Comparison of ENCODE assay signal across 8 cellular contexts in genomic region chr16:58684354-58685083, GRCh38. TPM values are rescaled to one million over a fixed set of nuclear protein-coding genes. Genes with fewer than 3 reads are reported as not detected.
A peak's percentile ranks its signal among the peaks of the same experiment; 100 is the strongest.
DNase-seq lines count a peak whose midpoint lies in the region; ATAC-seq and TF ChIP-seq lines count a peak whose summit lies in the region.

SLC38A7 (minus strand) TSS chr16:58684770; CDS start chr16:58680126, 4,644 bp downstream.

- H3K4me3 Mint-ChIP-seq in activated naive CD4-positive, alpha-beta T cell treated with anti-CD3 and anti-CD28 coated beads, Interleukin-2, amount 50 U/mL, for 24 hours: peak within 1 kb of the TSS; percentile 89

- no peaks in the 10 kb centered on the region for H3K36me3 ChIP-seq in KOPT-K1 (ENCODE audit: insufficient read depth, low read length)

- TF ChIP-seq CTCF in omental fat pad (IDR thresholded peaks at IDR 0.05): no peak

- H3K27ac Mint-ChIP-seq in activated naive CD4-positive, alpha-beta T cell treated with anti-CD3 and anti-CD28 coated beads, Interleukin-2, amount 50 U/mL, for 24 hours: peak within 1 kb of the TSS; percentile 93

- H3K27ac ChIP-seq in KOPT-K1 (ENCODE audit: low read depth, low read length, poor library complexity, severe bottlenecking) (peak within 1 kb of the TSS; percentile 38), temporal lobe (ENCODE audit: low read depth, low read length) (peak within 1 kb of the TSS; percentile 44)

- H3K27me3 Mint-ChIP-seq in activated naive CD4-positive, alpha-beta T cell treated with anti-CD3 and anti-CD28 coated beads, Interleukin-2, amount 50 U/mL, for 24 hours: no peaks in the 10 kb centered on the region

- no peaks in the 10 kb centered on the region for H3K9me3 ChIP-seq in KOPT-K1 (ENCODE audit: insufficient read depth, low read length, poor library complexity, severe bottlenecking)

- ATAC-seq in GM21825 (IDR thresholded peaks at IDR 0.05; ENCODE audit: unreplicated experiment) (peak; percentile 98), SK-N-SH treated with all-trans-retinoic acid at 6 μM for 48 hours (peak; percentile 98), omental fat pad (ENCODE audit: low FRiP score) (peak; percentile 87)

- peaks cover 30% of the 10 kb centered on the region for H3K4me1 Mint-ChIP-seq in activated naive CD4-positive, alpha-beta T cell treated with anti-CD3 and anti-CD28 coated beads, Interleukin-2, amount 50 U/mL, for 24 hours

- DNase-seq in ELF-1 (ENCODE audit: low read depth, low spot score) (peak; percentile 90), glomerular visceral epithelial cell (ENCODE audit: extremely low spot score) (peak; percentile 71), omental fat pad (ENCODE audit: low spot score) (peak; percentile 81)

- H3K9me3 Mint-ChIP-seq in activated naive CD4-positive, alpha-beta T cell treated with anti-CD3 and anti-CD28 coated beads, Interleukin-2, amount 50 U/mL, for 24 hours: no peaks in the 10 kb centered on the region

- peaks cover 3% of the 10 kb centered on the region for H3K36me3 Mint-ChIP-seq in activated naive CD4-positive, alpha-beta T cell treated with anti-CD3 and anti-CD28 coated beads, Interleukin-2, amount 50 U/mL, for 24 hours

TF ChIP-seq in SK-N-SH treated with all-trans-retinoic acid at 6 μM for 48 hours, 23 proteins besides CTCF, POLR2A, EP300 and RAD21:
- TF ChIP-seq ZNF70 (CRISPR knock-in tag; IDR thresholded peaks at IDR 0.05): 0 out of 2 replicates have a peak, but pooled peaks have one; percentile 38
- no peak for TF ChIP-seq BACH2 (CRISPR knock-in tag; IDR thresholded peaks at IDR 0.05; ENCODE audit: borderline replicate concordance)
TF ChIP-seq in SK-N-SH treated with all-trans-retinoic acid at 6 μM for 48 hours: peak in this region for 1.

RNA-seq across cellular contexts. Expression of gene SLC38A7, which starts in this region (rescaled TPM):
- total RNA-seq in omental fat pad (10 to 100 TPM in 3 of 4 donors, 1 to 10 TPM in 1; 8.0 to 22.9 (median 17.8) TPM), temporal lobe (16.7 TPM)

Comparison
In these comparisons a context has a peak if more than half of its experiments do, and no peak if none do; other contexts are left out.
1. Peak in every context shown above with its lines: DNase-seq, ATAC-seq and H3K27ac ChIP-seq.